Comparison of ENCODE assay signal across 1 cellular context in genomic region chr20:53081916-53082863, GRCh38.
TF ChIP-seq lines count a peak whose summit lies in the region.

No MANE protein-coding gene starts in this region.

TF ChIP-seq in HepG2, 621 proteins besides CTCF, POLR2A, EP300 and RAD21 (continued from another document and continues in another):
- TF ChIP-seq AFF4 (CRISPR knock-in tag; IDR thresholded peaks at IDR 0.05) (no peak), PAWR (CRISPR knock-in tag; IDR thresholded peaks at IDR 0.05; ENCODE audit: borderline replicate concordance) (no peak), HMG20B (CRISPR knock-in tag; conservative IDR thresholded peaks at IDR 0.05) (peak; percentile 77), NR2C2 (CRISPR knock-in tag; IDR thresholded peaks at IDR 0.05; ENCODE audit: borderline replicate concordance) (0 out of 2 replicates have a peak, but pooled peaks have one; percentile 21), U2AF1 (optimal IDR thresholded peaks at IDR 0.05; ENCODE audit: low read depth, low read length) (no peak), XBP1 (CRISPR knock-in tag; IDR thresholded peaks at IDR 0.05) (no peak), ZBTB20 (CRISPR knock-in tag; IDR thresholded peaks at IDR 0.05; ENCODE audit: borderline replicate concordance, low read depth) (peak; percentile 46; the same call in 1 of the 2 replicates), JUNB (CRISPR knock-in tag; IDR thresholded peaks at IDR 0.05; ENCODE audit: borderline replicate concordance) (no peak; the same call in none of the 2 replicates), ZNF552 (CRISPR knock-in tag; IDR thresholded peaks at IDR 0.05; ENCODE audit: borderline replicate concordance) (no peak), ONECUT2 (CRISPR knock-in tag; IDR thresholded peaks at IDR 0.05) (no peak), ZNF576 (CRISPR knock-in tag; IDR thresholded peaks at IDR 0.05) (no peak), NFE2 (CRISPR knock-in tag; IDR thresholded peaks at IDR 0.05) (no peak), GLI4 (CRISPR knock-in tag; IDR thresholded peaks at IDR 0.05; ENCODE audit: borderline replicate concordance) (no peak), POLR2AphosphoS2 (IDR thresholded peaks at IDR 0.05; ENCODE audit: low read depth, low read length) (no peak; the same call in 1 of the 2 replicates), CBX1 (IDR thresholded peaks at IDR 0.05; ENCODE audit: low read depth) (no peak), ZNF510 (CRISPR knock-in tag; IDR thresholded peaks at IDR 0.05; ENCODE audit: low read depth) (no peak), PRDM4 (CRISPR knock-in tag; IDR thresholded peaks at IDR 0.05; ENCODE audit: borderline replicate concordance) (no peak), ZBED4 (CRISPR knock-in tag; IDR thresholded peaks at IDR 0.05; ENCODE audit: borderline replicate concordance) (no peak), PRPF4 (IDR thresholded peaks at IDR 0.05; ENCODE audit: low read depth, low read length, poor library complexity, severe bottlenecking) (no peak), ATF1 (CRISPR knock-in tag; IDR thresholded peaks at IDR 0.05) (no peak), MTERF4 (CRISPR knock-in tag; IDR thresholded peaks at IDR 0.05) (no peak), HNRNPK (IDR thresholded peaks at IDR 0.05; ENCODE audit: low read depth, low read length, poor library complexity, severe bottlenecking) (no peak), ERF (CRISPR knock-in tag; IDR thresholded peaks at IDR 0.05) (no peak), SALL2 (CRISPR knock-in tag; IDR thresholded peaks at IDR 0.05) (no peak), SRSF4 (IDR thresholded peaks at IDR 0.05; ENCODE audit: low read depth, low read length, poor library complexity, severe bottlenecking) (no peak), ZNF275 (CRISPR knock-in tag; IDR thresholded peaks at IDR 0.05; ENCODE audit: borderline replicate concordance) (no peak), IRF1 (CRISPR knock-in tag; IDR thresholded peaks at IDR 0.05; ENCODE audit: low read depth) (no peak), ZBTB33 (CRISPR knock-in tag; IDR thresholded peaks at IDR 0.05) (no peak), DNMT1 (CRISPR knock-in tag; IDR thresholded peaks at IDR 0.05) (no peak), EHMT2 (IDR thresholded peaks at IDR 0.05; ENCODE audit: borderline replicate concordance, low read depth, low read length) (no peak; the same call in 1 of the 2 replicates), TCF12 (IDR thresholded peaks at IDR 0.05) (no peak), TCF12 (CRISPR knock-in tag; IDR thresholded peaks at IDR 0.05) (no peak), ZFP36L1 (CRISPR knock-in tag; IDR thresholded peaks at IDR 0.05) (no peak), RARA (CRISPR knock-in tag; IDR thresholded peaks at IDR 0.05) (peak; percentile 92), HINFP (CRISPR knock-in tag; IDR thresholded peaks at IDR 0.05; ENCODE audit: low read depth) (no peak), FOXK2 (IDR thresholded peaks at IDR 0.05) (no peak), NR0B2 (CRISPR knock-in tag; IDR thresholded peaks at IDR 0.05) (no peak), ZNF33A (CRISPR knock-in tag; IDR thresholded peaks at IDR 0.05; ENCODE audit: borderline replicate concordance) (no peak), ZNF343 (CRISPR knock-in tag; IDR thresholded peaks at IDR 0.05) (no peak), ETV5 (CRISPR knock-in tag; IDR thresholded peaks at IDR 0.05; ENCODE audit: borderline replicate concordance) (peak; percentile 63; the same call in 1 of the 2 replicates), LRRFIP1 (CRISPR knock-in tag; conservative IDR thresholded peaks at IDR 0.05) (no peak), KAT8 (CRISPR knock-in tag; IDR thresholded peaks at IDR 0.05) (0 out of 2 replicates have a peak, but pooled peaks have one; percentile 25), BHLHE40 (IDR thresholded peaks at IDR 0.05; ENCODE audit: low read length) (peak; percentile 52; the same call in 1 of the 2 replicates)
